In genomic region chr11:36508743-36509142, GRCh38 we compare ENCODE assay signal across 9 cellular contexts. TPM values are rescaled to one million over a fixed set of nuclear protein-coding genes. Genes with fewer than 3 reads are reported as not detected.
DNase-seq lines count a peak whose midpoint lies in the region; ATAC-seq and TF ChIP-seq lines count a peak whose summit lies in the region.
"Had no signal": no experiment of that assay in that cellular context is flagged by ENCODE, and none has a peak within 500 bp of the region (broad histone marks: within the 10 kb centered on the region; RNA-seq: fewer than 3 reads in every experiment).

No MANE protein-coding gene starts in this region.

- no peak for TF ChIP-seq POLR2A in thyroid gland (IDR thresholded peaks at IDR 0.05)

- peak overlapping the region; percentile 95 for H3K4me3 Mint-ChIP-seq in activated CD4-positive, alpha-beta T cell treated with anti-CD3 and anti-CD28 coated beads, Interleukin-2, amount 10 ng/mL, durations not matched to agents 7 days and 5 days

- H3K9ac ChIP-seq in liver (ENCODE audit: low read depth in 1 of 2, low read length in 2 of 2), result peak overlapping the region; percentile 85 to 87

- TF ChIP-seq CTCF in ascending aorta (IDR thresholded peaks at IDR 0.05) (no peak), liver (IDR thresholded peaks at IDR 0.05; ENCODE audit: low read depth, low read length, missing input control) (no peak), thyroid gland (IDR thresholded peaks at IDR 0.05) (no peak), GM10248 (IDR thresholded peaks at IDR 0.05; ENCODE audit: control extremely low read depth, extremely low read depth, low read depth, missing control alignments) (no peak)

- WGBS in liver, result 17% methylated on average over 3 of the region's 3 CpGs
- 21 to 35% methylated on average over 3 of the region's 3 CpGs for WGBS in thyroid gland, 2 donors

- DNase-seq in activated CD4-positive, alpha-beta T cell treated with anti-CD3 and anti-CD28 coated beads, Interleukin-2, amount 10 ng/mL, durations not matched to agents 7 days and 5 days, result no peak
- no peak for DNase-seq in activated CD4-positive, alpha-beta T cell treated with anti-CD3 and anti-CD28 coated beads, Interleukin-2, amount 50 U/mL, for 4 hours
- DNase-seq in ascending aorta (ENCODE audit: low spot score in 2 of 2) (no peak), thyroid gland (no peak), GM10248 (ENCODE audit: extremely low spot score) (no peak)
- DNase-seq in stimulated activated CD4-positive, alpha-beta T cell treated with anti-CD3 and anti-CD28 coated beads, Interleukin-4, amount 100 ng/mL, for 1 hour, result no peak
- DNase-seq: AML-193 had no signal

- H3K4me1 ChIP-seq in ascending aorta (peaks cover 0 to 3% of the 10 kb centered on the region in 2 donors), liver (ENCODE audit: control insufficient read depth in 4 of 4, insufficient read depth in 4 of 4, low read length in 3 of 4) (peaks cover 0 to 13% (median 5%) of the 10 kb centered on the region in 4 donors), thyroid gland (peaks cover 4% of the 10 kb centered on the region in 2 donors)

- H3K4me3 ChIP-seq in ascending aorta (peak overlapping the region; percentile 87 to 92), liver (ENCODE audit: low read depth in 1 of 3, low read length in 3 of 3) (peak overlapping the region; percentile 86 to 97 (median 92)), thyroid gland (replicated peaks in 1 of 3) (peak overlapping the region; percentile 66 to 99 (median 83))

- ATAC-seq in HG03045 (IDR thresholded peaks at IDR 0.05; ENCODE audit: unreplicated experiment), result no peak

- peak overlapping the region; percentile 86 to 91 for H3K27ac ChIP-seq in ascending aorta
- peak overlapping the region; percentile 68 to 97 for H3K27ac ChIP-seq in liver (ENCODE audit: low read depth in 1 of 2, low read length in 2 of 2)
- peak overlapping the region in 2 of 3 donors; percentile 76 to 93 for H3K27ac ChIP-seq in thyroid gland

- TF ChIP-seq RAD21 in liver (IDR thresholded peaks at IDR 0.05), result no peak

- no peaks in the 10 kb centered on the region for H3K36me3 ChIP-seq in ascending aorta
- peaks cover 0 to 2% (median 0%) of the 10 kb centered on the region in 4 donors for H3K36me3 ChIP-seq in liver (ENCODE audit: control insufficient read depth in 4 of 4, insufficient read depth in 3 of 4, low read depth in 1 of 4, low read length in 3 of 4)
- no peaks in the 10 kb centered on the region for H3K36me3 ChIP-seq in thyroid gland

- no peaks in the 10 kb centered on the region for H3K9me3 Mint-ChIP-seq in activated CD4-positive, alpha-beta T cell treated with anti-CD3 and anti-CD28 coated beads, Interleukin-2, amount 10 ng/mL, durations not matched to agents 7 days and 5 days

- POLR2A ChIA-PET in activated CD4-positive, alpha-beta T cell treated with anti-CD3 and anti-CD28 coated beads, Interleukin-2, amount 10 ng/mL, durations not matched to agents 7 days and 5 days (lab: Charles Lee), result no interaction called here
- POLR2A ChIA-PET in GM10248 (lab: Yijun Ruan, JAX), result interaction anchor here (0.6 to 1.1 kb wide), 2 partner anchors 97 to 893 kb away, joined by 3 read pairs; no protein-coding TSS in a partner anchor

- H3K4me1 Mint-ChIP-seq in activated CD4-positive, alpha-beta T cell treated with anti-CD3 and anti-CD28 coated beads, Interleukin-2, amount 10 ng/mL, durations not matched to agents 7 days and 5 days, result peaks cover 34% of the 10 kb centered on the region

- H3K27me3 ChIP-seq in ascending aorta (no peaks in the 10 kb centered on the region), liver (ENCODE audit: control insufficient read depth in 4 of 4, insufficient read depth in 4 of 4, low read length in 3 of 4) (no peaks in the 10 kb centered on the region), thyroid gland (no peaks in the 10 kb centered on the region)

- CTCF ChIA-PET in activated CD4-positive, alpha-beta T cell treated with anti-CD3 and anti-CD28 coated beads, Interleukin-2, amount 10 ng/mL, durations not matched to agents 7 days and 5 days (lab: Charles Lee), result interaction anchor here (0.6 to 3.5 kb wide), 6 partner anchors 10 to 1121 kb away, joined by 3 to 15 read pairs (median 3); no protein-coding TSS in a partner anchor
- CTCF ChIA-PET in GM10248 (lab: Yijun Ruan, JAX), result interaction anchor here (0.8 to 3.6 kb wide), 14 partner anchors 10 to 239 kb away, joined by 3 to 40 read pairs (median 5); partner anchors contain the start of gene COMMD9

- H3K27me3 Mint-ChIP-seq in activated CD4-positive, alpha-beta T cell treated with anti-CD3 and anti-CD28 coated beads, Interleukin-2, amount 10 ng/mL, durations not matched to agents 7 days and 5 days, result peaks cover 5% of the 10 kb centered on the region

- peaks cover 14% of the 10 kb centered on the region for H3K36me3 Mint-ChIP-seq in activated CD4-positive, alpha-beta T cell treated with anti-CD3 and anti-CD28 coated beads, Interleukin-2, amount 10 ng/mL, durations not matched to agents 7 days and 5 days (ENCODE audit: low read depth)

- intact Hi-C loops in ascending aorta (cut with DNase I), result loop anchor here (5.0 kb wide), 1 partner anchor 234 kb away; no protein-coding TSS in a partner anchor
- intact Hi-C loops in thyroid gland (cut with DNase I), result no loop called here

- no peaks in the 10 kb centered on the region for H3K9me3 ChIP-seq in ascending aorta
- H3K9me3 ChIP-seq in liver (ENCODE audit: control insufficient read depth in 4 of 4, low read length in 3 of 4), result peaks cover 0 to under 1% (median 0%) of the 10 kb centered on the region in 4 donors
- H3K9me3 ChIP-seq in thyroid gland, result no peaks in the 10 kb centered on the region

- peak overlapping the region; percentile 94 for H3K27ac Mint-ChIP-seq in activated CD4-positive, alpha-beta T cell treated with anti-CD3 and anti-CD28 coated beads, Interleukin-2, amount 10 ng/mL, durations not matched to agents 7 days and 5 days

TF ChIP-seq in liver, 16 proteins besides CTCF, POLR2A, EP300 and RAD21:
- TF ChIP-seq TAF1 (conservative IDR thresholded peaks at IDR 0.05) (no peak), GABPA (IDR thresholded peaks at IDR 0.05 in 1 of 2, conservative IDR thresholded peaks at IDR 0.05 in 1 of 2) (no peak), FOXA2 (IDR thresholded peaks at IDR 0.05) (peak; percentile 17)

RNA-seq across cellular contexts. Expression of gene TRAF6, which starts 1.3 kb away (rescaled TPM):
- total RNA-seq in activated CD4-positive, alpha-beta T cell treated with anti-CD3 and anti-CD28 coated beads, Interleukin-2, amount 10 ng/mL, durations not matched to agents 7 days and 5 days, result 10 to 100 TPM; 13.5 to 15.0 TPM
- total RNA-seq in ascending aorta (4.8 TPM), liver (1 to 10 TPM; 5.6 to 7.8 TPM), thyroid gland (10 to 100 TPM; 16.0 to 30.5 (median 20.9) TPM)
- polyA plus RNA-seq in liver, result 1 to 10 TPM; 2.4 to 5.0 TPM

RNA-seq across cellular contexts. Expression of gene RAG1, which starts 59.1 kb away (rescaled TPM):
- under 1 TPM; 0.10 to 0.25 TPM for total RNA-seq in activated CD4-positive, alpha-beta T cell treated with anti-CD3 and anti-CD28 coated beads, Interleukin-2, amount 10 ng/mL, durations not matched to agents 7 days and 5 days
- total RNA-seq in ascending aorta, result under 0.01 TPM
- total RNA-seq in liver, result 1 to 10 TPM; 1.0 to 4.3 TPM
- under 1 TPM; 0.43 to 0.85 TPM for polyA plus RNA-seq in liver
- total RNA-seq in thyroid gland, result 1 to 10 TPM; 1.5 to 4.8 (median 4.2) TPM
